Comparison of ENCODE assay signal across 1 cellular context in the genomic region with DNA sequence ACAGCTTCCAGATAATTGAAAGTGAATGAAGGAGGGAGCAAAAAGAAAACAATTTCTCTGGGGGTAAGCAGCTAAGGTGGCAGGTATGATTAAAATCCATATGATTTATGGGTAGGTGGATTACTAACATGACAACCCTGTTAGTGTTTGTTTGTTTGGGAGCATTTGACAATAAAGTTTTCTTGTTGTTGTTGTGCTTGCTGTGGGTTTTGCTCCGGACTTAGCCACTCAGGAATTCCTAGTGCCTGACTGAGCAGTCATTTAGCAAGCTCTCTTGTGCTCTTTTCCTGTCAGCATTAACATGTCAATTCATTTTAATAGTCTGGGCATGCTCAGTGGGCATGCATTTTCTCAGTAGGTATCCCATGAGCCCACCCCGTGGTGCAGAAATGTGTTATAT.
TF ChIP-seq lines count a peak whose summit lies in the region.

No MANE protein-coding gene starts in this region.

TF ChIP-seq in GM23338, 12 proteins besides CTCF, POLR2A, EP300 and RAD21 (continued from another document):
- TF ChIP-seq, protein P1, sequence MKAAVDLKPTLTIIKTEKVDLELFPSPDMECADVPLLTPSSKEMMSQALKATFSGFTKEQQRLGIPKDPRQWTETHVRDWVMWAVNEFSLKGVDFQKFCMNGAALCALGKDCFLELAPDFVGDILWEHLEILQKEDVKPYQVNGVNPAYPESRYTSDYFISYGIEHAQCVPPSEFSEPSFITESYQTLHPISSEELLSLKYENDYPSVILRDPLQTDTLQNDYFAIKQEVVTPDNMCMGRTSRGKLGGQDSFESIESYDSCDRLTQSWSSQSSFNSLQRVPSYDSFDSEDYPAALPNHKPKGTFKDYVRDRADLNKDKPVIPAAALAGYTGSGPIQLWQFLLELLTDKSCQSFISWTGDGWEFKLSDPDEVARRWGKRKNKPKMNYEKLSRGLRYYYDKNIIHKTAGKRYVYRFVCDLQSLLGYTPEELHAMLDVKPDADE (IDR thresholded peaks at IDR 0.05) = no peak
